ENCODE assay signal across 20 cellular contexts in the genomic region with DNA sequence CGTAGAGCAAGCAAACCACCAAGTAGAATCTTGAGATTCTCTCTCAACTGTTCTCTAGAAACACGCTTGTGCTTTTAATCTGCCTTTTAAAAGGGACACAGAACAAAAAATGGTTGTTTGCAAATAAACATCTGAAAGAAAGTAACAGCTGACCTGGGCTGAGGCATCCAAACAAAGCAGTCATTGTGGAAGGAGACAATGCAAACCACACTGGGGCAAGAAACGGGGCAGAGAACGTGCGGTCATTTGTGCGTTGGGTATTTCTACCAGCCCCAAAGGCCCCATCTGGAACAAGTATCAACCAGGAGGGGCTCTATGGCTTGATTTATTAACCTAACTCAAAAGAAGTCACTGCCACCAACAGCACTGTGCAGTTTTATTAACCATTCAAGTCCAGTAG. TPM values are rescaled to one million over a fixed set of nuclear protein-coding genes. Genes with fewer than 3 reads are reported as not detected.
A peak's percentile ranks its signal among the peaks of the same experiment; 100 is the strongest.
DNase-seq lines count a peak whose midpoint lies in the region; ATAC-seq and TF ChIP-seq lines count a peak whose summit lies in the region.
"Had no signal": no experiment of that assay in that cellular context is flagged by ENCODE, and none has a peak within 500 bp of the region (broad histone marks: within the 10 kb centered on the region; RNA-seq: fewer than 3 reads in every experiment).

No MANE protein-coding gene starts in this region.

- TF ChIP-seq POLR2A in suprapubic skin (IDR thresholded peaks at IDR 0.05), result no peak

- no peaks in the 10 kb centered on the region for H3K36me3 ChIP-seq in suprapubic skin

- POLR2A ChIA-PET in activated CD4-positive, alpha-beta T cell treated with anti-CD3 and anti-CD28 coated beads, Interleukin-2, amount 10 ng/mL, durations not matched to agents 7 days and 5 days (lab: Charles Lee), result no interaction called here

- H3K27ac ChIP-seq in cingulate gyrus (ENCODE audit: low read depth, low read length) (peak overlapping the region; percentile 97), suprapubic skin (peak overlapping the region; percentile 47)
- H3K27ac ChIP-seq: A549, BLaER1, esophagus muscularis mucosa, GM23248, HL-60 had no signal

- H3K27ac Mint-ChIP-seq in activated CD4-positive, alpha-beta T cell treated with anti-CD3 and anti-CD28 coated beads, Interleukin-2, amount 10 ng/mL, durations not matched to agents 7 days and 5 days, result peak overlapping the region; percentile 80
- no peak overlapping the region for H3K27ac Mint-ChIP-seq in osteocyte (ENCODE audit: unreplicated experiment)
- H3K27ac Mint-ChIP-seq: stimulated activated naive CD8-positive, alpha-beta T cell treated with anti-CD3 and anti-CD28 coated beads, Interleukin-15, amount 100 ng/mL, for 72 hours had no signal

- no peaks in the 10 kb centered on the region for H3K9me3 ChIP-seq in suprapubic skin
- H3K9me3 ChIP-seq: A549, BLaER1, esophagus muscularis mucosa had no signal

- no peak for TF ChIP-seq EP300 in suprapubic skin (IDR thresholded peaks at IDR 0.05)

- H3K9me3 Mint-ChIP-seq in activated CD4-positive, alpha-beta T cell treated with anti-CD3 and anti-CD28 coated beads, Interleukin-2, amount 10 ng/mL, durations not matched to agents 7 days and 5 days, result no peaks in the 10 kb centered on the region
- H3K9me3 Mint-ChIP-seq in osteocyte (ENCODE audit: unreplicated experiment), result no peaks in the 10 kb centered on the region
- H3K9me3 Mint-ChIP-seq: stimulated activated naive CD8-positive, alpha-beta T cell treated with anti-CD3 and anti-CD28 coated beads, Interleukin-15, amount 100 ng/mL, for 72 hours had no signal

- peaks cover 36% of the 10 kb centered on the region for H3K4me1 ChIP-seq in suprapubic skin

- TF ChIP-seq CTCF in suprapubic skin (IDR thresholded peaks at IDR 0.05), result no peak
- TF ChIP-seq CTCF in osteocyte (IDR thresholded peaks at IDR 0.05), result no peak

- peaks cover 70% of the 10 kb centered on the region for H3K36me3 Mint-ChIP-seq in activated CD4-positive, alpha-beta T cell treated with anti-CD3 and anti-CD28 coated beads, Interleukin-2, amount 10 ng/mL, durations not matched to agents 7 days and 5 days (ENCODE audit: low read depth)
- peaks cover 31% of the 10 kb centered on the region for H3K36me3 Mint-ChIP-seq in osteocyte (ENCODE audit: unreplicated experiment)

- peaks cover 58% of the 10 kb centered on the region for H3K4me1 Mint-ChIP-seq in activated CD4-positive, alpha-beta T cell treated with anti-CD3 and anti-CD28 coated beads, Interleukin-2, amount 10 ng/mL, durations not matched to agents 7 days and 5 days
- H3K4me1 Mint-ChIP-seq in osteocyte (ENCODE audit: unreplicated experiment), result peaks cover 48% of the 10 kb centered on the region

- DNase-seq in activated CD4-positive, alpha-beta T cell treated with anti-CD3 and anti-CD28 coated beads, Interleukin-2, amount 10 ng/mL, durations not matched to agents 7 days and 5 days, result no peak
- DNase-seq in activated CD4-positive, alpha-beta T cell treated with anti-CD3 and anti-CD28 coated beads, Interleukin-2, amount 50 U/mL, for 48 hours, result no peak
- peak; percentile 74 for DNase-seq in midbrain (lab: John Stamatoyannopoulos, UW)
- no peak for DNase-seq in suprapubic skin (ENCODE audit: low spot score in 2 of 2)
- DNase-seq in amniotic stem cell (lab: John Stamatoyannopoulos, UW), result no peak
- no peak for DNase-seq in osteocyte (ENCODE audit: extremely low spot score, unreplicated experiment)
- DNase-seq: effector memory CD4-positive, alpha-beta T cell; NCI-H1417 treated with DMSO at 0.1 percent for 48 hours; NCI-H2107; NCI-H526 treated with DMSO at 0.1 percent for 48 hours; stimulated activated CD4-positive, alpha-beta T cell treated with anti-CD3 and anti-CD28 coated beads, Interleukin-4, amount 100 ng/mL, for 4 hours; stimulated activated naive CD8-positive, alpha-beta T cell treated with anti-CD3 and anti-CD28 coated beads, Interleukin-15, amount 100 ng/mL, for 72 hours had no signal

- H3K4me3 ChIP-seq in suprapubic skin, result no peak overlapping the region
- H3K4me3 ChIP-seq: A549, BLaER1, esophagus muscularis mucosa, GM23248 had no signal

- ATAC-seq in HG02970 (IDR thresholded peaks at IDR 0.05; ENCODE audit: low FRiP score, unreplicated experiment), result no peak
- ATAC-seq: A549; left lobe of liver; stimulated activated naive CD8-positive, alpha-beta T cell treated with anti-CD3 and anti-CD28 coated beads, Interleukin-15, amount 100 ng/mL, for 72 hours had no signal

- H3K4me3 Mint-ChIP-seq in activated CD4-positive, alpha-beta T cell treated with anti-CD3 and anti-CD28 coated beads, Interleukin-2, amount 10 ng/mL, durations not matched to agents 7 days and 5 days, result no peak overlapping the region
- H3K4me3 Mint-ChIP-seq in osteocyte (ENCODE audit: unreplicated experiment), result no peak overlapping the region
- H3K4me3 Mint-ChIP-seq: stimulated activated naive CD8-positive, alpha-beta T cell treated with anti-CD3 and anti-CD28 coated beads, Interleukin-15, amount 100 ng/mL, for 72 hours had no signal

- CTCF ChIA-PET in activated CD4-positive, alpha-beta T cell treated with anti-CD3 and anti-CD28 coated beads, Interleukin-2, amount 10 ng/mL, durations not matched to agents 7 days and 5 days (lab: Charles Lee), result interaction anchor here (1.0 to 9.8 kb wide), 3 partner anchors 16 to 105 kb away, joined by 3 to 154 read pairs (median 3); a partner anchor contains a TSS

- no peaks in the 10 kb centered on the region for H3K27me3 Mint-ChIP-seq in activated CD4-positive, alpha-beta T cell treated with anti-CD3 and anti-CD28 coated beads, Interleukin-2, amount 10 ng/mL, durations not matched to agents 7 days and 5 days
- H3K27me3 Mint-ChIP-seq in osteocyte (ENCODE audit: unreplicated experiment), result no peaks in the 10 kb centered on the region
- H3K27me3 Mint-ChIP-seq: stimulated activated naive CD8-positive, alpha-beta T cell treated with anti-CD3 and anti-CD28 coated beads, Interleukin-15, amount 100 ng/mL, for 72 hours had no signal

- H3K27me3 ChIP-seq in suprapubic skin, result no peaks in the 10 kb centered on the region
- H3K27me3 ChIP-seq: BLaER1, esophagus muscularis mucosa had no signal

- 69% methylated on average over 6 of the region's 6 CpGs for WGBS in suprapubic skin

RNA-seq across cellular contexts. Expression of a gene that starts 6.0 kb away (rescaled TPM):
- total RNA-seq in activated CD4-positive, alpha-beta T cell treated with anti-CD3 and anti-CD28 coated beads, Interleukin-2, amount 10 ng/mL, durations not matched to agents 7 days and 5 days, result 1,000 to 10,000 TPM in 1 of 2 experiments, 100 to 1,000 TPM in 1; 800 to 1,022 TPM
- total RNA-seq in suprapubic skin (10 to 100 TPM; 21.8 to 33.6 (median 28.1) TPM), osteocyte (238 and 255 TPM in 2 replicates)

RNA-seq across cellular contexts. Expression of a gene that starts 24.7 kb away (rescaled TPM):
- under 1 TPM; 0.52 to 0.87 TPM for total RNA-seq in activated CD4-positive, alpha-beta T cell treated with anti-CD3 and anti-CD28 coated beads, Interleukin-2, amount 10 ng/mL, durations not matched to agents 7 days and 5 days
- total RNA-seq in suprapubic skin (10 to 100 TPM; 14.3 to 20.9 (median 16.6) TPM), osteocyte (11.0 and 11.6 TPM in 2 replicates)

RNA-seq across cellular contexts. Expression of a gene that starts 41.0 kb away (rescaled TPM):
- total RNA-seq in activated CD4-positive, alpha-beta T cell treated with anti-CD3 and anti-CD28 coated beads, Interleukin-2, amount 10 ng/mL, durations not matched to agents 7 days and 5 days, result 1 to 10 TPM; 6.7 to 8.1 TPM
- total RNA-seq in suprapubic skin, result under 1 TPM in 3 of 4 donors, not detected in 1; 0.26 to 0.89 (median 0.49) TPM
- total RNA-seq in osteocyte, result 1.3 and 1.9 TPM in 2 replicates
- total RNA-seq: esophagus muscularis mucosa, left lobe of liver had no signal
